Comparison of ENCODE assay signal across 2 cellular contexts in the genomic region with DNA sequence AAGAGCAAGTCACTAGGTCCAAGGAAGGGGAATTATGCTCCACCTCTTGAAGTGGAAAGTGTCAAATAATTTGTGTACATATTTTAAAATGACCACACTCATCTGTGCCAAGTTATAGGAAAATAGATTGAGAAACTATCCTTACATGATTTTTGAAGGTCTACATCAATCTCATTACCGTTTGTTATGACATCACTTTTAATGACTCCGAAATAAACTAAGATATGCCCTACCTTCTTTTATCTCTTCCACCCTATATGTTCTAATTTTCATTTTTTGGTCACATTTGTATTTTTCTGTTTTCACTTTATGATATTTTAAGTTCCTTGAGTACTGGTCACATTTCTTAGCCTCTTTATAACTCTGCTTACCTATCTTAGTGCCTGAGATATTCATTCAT.
TF ChIP-seq lines count a peak whose summit lies in the region.

No MANE protein-coding gene starts in this region.

TF ChIP-seq in GM23338, 12 proteins besides CTCF, POLR2A, EP300 and RAD21 (continues in another document):
- TF ChIP-seq EZH2phosphoT487 (IDR thresholded peaks at IDR 0.05; ENCODE audit: unreplicated experiment) (no peak), JUNB (IDR thresholded peaks at IDR 0.05; ENCODE audit: unreplicated experiment) (no peak), ZNF114 (CRISPR knock-in tag; IDR thresholded peaks at IDR 0.05) (no peak), POLR2AphosphoS5 (IDR thresholded peaks at IDR 0.05; ENCODE audit: low read depth) (no peak), CREB1 (CRISPR knock-in tag; IDR thresholded peaks at IDR 0.05; ENCODE audit: low read depth) (no peak), STAT1 (IDR thresholded peaks at IDR 0.05; ENCODE audit: unreplicated experiment) (no peak), NANOG (IDR thresholded peaks at IDR 0.05; ENCODE audit: borderline replicate concordance) (no peak)
- TF ChIP-seq, protein P1, sequence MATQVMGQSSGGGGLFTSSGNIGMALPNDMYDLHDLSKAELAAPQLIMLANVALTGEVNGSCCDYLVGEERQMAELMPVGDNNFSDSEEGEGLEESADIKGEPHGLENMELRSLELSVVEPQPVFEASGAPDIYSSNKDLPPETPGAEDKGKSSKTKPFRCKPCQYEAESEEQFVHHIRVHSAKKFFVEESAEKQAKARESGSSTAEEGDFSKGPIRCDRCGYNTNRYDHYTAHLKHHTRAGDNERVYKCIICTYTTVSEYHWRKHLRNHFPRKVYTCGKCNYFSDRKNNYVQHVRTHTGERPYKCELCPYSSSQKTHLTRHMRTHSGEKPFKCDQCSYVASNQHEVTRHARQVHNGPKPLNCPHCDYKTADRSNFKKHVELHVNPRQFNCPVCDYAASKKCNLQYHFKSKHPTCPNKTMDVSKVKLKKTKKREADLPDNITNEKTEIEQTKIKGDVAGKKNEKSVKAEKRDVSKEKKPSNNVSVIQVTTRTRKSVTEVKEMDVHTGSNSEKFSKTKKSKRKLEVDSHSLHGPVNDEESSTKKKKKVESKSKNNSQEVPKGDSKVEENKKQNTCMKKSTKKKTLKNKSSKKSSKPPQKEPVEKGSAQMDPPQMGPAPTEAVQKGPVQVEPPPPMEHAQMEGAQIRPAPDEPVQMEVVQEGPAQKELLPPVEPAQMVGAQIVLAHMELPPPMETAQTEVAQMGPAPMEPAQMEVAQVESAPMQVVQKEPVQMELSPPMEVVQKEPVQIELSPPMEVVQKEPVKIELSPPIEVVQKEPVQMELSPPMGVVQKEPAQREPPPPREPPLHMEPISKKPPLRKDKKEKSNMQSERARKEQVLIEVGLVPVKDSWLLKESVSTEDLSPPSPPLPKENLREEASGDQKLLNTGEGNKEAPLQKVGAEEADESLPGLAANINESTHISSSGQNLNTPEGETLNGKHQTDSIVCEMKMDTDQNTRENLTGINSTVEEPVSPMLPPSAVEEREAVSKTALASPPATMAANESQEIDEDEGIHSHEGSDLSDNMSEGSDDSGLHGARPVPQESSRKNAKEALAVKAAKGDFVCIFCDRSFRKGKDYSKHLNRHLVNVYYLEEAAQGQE (IDR thresholded peaks at IDR 0.05; ENCODE audit: unreplicated experiment) = no peak
- TF ChIP-seq, protein P2, sequence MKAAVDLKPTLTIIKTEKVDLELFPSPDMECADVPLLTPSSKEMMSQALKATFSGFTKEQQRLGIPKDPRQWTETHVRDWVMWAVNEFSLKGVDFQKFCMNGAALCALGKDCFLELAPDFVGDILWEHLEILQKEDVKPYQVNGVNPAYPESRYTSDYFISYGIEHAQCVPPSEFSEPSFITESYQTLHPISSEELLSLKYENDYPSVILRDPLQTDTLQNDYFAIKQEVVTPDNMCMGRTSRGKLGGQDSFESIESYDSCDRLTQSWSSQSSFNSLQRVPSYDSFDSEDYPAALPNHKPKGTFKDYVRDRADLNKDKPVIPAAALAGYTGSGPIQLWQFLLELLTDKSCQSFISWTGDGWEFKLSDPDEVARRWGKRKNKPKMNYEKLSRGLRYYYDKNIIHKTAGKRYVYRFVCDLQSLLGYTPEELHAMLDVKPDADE (IDR thresholded peaks at IDR 0.05) = no peak
- TF ChIP-seq, protein P3, sequence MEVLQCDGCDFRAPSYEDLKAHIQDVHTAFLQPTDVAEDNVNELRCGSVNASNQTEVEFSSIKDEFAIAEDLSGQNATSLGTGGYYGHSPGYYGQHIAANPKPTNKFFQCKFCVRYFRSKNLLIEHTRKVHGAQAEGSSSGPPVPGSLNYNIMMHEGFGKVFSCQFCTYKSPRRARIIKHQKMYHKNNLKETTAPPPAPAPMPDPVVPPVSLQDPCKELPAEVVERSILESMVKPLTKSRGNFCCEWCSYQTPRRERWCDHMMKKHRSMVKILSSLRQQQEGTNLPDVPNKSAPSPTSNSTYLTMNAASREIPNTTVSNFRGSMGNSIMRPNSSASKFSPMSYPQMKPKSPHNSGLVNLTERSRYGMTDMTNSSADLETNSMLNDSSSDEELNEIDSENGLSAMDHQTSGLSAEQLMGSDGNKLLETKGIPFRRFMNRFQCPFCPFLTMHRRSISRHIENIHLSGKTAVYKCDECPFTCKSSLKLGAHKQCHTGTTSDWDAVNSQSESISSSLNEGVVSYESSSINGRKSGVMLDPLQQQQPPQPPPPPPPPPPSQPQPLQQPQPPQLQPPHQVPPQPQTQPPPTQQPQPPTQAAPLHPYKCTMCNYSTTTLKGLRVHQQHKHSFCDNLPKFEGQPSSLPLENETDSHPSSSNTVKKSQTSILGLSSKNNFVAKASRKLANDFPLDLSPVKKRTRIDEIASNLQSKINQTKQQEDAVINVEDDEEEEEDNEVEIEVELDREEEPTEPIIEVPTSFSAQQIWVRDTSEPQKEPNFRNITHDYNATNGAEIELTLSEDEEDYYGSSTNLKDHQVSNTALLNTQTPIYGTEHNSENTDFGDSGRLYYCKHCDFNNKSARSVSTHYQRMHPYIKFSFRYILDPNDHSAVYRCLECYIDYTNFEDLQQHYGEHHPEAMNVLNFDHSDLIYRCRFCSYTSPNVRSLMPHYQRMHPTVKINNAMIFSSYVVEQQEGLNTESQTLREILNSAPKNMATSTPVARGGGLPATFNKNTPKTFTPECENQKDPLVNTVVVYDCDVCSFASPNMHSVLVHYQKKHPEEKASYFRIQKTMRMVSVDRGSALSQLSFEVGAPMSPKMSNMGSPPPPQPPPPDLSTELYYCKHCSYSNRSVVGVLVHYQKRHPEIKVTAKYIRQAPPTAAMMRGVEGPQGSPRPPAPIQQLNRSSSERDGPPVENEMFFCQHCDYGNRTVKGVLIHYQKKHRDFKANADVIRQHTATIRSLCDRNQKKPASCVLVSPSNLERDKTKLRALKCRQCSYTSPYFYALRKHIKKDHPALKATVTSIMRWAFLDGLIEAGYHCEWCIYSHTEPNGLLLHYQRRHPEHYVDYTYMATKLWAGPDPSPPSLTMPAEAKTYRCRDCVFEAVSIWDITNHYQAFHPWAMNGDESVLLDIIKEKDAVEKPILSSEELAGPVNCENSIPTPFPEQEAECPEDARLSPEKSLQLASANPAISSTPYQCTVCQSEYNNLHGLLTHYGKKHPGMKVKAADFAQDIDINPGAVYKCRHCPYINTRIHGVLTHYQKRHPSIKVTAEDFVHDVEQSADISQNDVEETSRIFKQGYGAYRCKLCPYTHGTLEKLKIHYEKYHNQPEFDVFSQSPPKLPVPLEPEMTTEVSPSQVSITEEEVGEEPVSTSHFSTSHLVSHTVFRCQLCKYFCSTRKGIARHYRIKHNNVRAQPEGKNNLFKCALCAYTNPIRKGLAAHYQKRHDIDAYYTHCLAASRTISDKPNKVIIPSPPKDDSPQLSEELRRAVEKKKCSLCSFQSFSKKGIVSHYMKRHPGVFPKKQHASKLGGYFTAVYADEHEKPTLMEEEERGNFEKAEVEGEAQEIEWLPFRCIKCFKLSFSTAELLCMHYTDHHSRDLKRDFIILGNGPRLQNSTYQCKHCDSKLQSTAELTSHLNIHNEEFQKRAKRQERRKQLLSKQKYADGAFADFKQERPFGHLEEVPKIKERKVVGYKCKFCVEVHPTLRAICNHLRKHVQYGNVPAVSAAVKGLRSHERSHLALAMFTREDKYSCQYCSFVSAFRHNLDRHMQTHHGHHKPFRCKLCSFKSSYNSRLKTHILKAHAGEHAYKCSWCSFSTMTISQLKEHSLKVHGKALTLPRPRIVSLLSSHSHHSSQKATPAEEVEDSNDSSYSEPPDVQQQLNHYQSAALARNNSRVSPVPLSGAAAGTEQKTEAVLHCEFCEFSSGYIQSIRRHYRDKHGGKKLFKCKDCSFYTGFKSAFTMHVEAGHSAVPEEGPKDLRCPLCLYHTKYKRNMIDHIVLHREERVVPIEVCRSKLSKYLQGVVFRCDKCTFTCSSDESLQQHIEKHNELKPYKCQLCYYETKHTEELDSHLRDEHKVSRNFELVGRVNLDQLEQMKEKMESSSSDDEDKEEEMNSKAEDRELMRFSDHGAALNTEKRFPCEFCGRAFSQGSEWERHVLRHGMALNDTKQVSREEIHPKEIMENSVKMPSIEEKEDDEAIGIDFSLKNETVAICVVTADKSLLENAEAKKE (CRISPR knock-in tag; IDR thresholded peaks at IDR 0.05) = no peak

TF ChIP-seq in GM12878, 131 proteins besides CTCF, POLR2A, EP300 and RAD21:
- TF ChIP-seq ATF7 (IDR thresholded peaks at IDR 0.05; ENCODE audit: low read depth) = 0 out of 2 replicates have a peak, but pooled peaks have one; percentile 21
- no peak for TF ChIP-seq NR2F1 (conservative IDR thresholded peaks at IDR 0.05)
